In the genomic region with DNA sequence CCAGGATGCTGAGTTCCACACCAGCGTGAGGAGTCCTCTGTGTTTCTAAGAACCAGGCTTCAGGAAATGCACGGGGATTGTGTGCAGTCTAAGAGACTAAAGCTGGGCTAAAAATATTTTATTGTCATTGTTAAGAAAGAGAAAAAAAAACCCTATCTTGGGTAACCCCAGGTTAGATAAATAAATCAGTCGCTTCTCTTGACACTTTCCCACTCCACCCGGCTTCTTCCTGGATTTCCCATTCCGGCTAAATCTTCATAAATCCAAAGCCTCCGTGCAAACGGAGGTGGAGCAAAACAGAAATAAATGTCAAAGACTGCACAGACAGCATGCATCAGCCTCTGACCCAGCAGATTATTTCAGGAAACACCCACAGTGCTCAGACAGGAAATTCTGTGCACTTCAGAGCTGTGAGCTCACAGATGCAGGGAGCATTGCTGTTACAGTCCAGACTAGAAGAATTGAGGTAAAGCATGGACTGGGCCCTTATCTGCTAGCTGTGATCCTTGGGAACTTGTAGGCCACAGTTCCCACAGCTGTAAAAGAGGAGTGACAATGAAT, we compare ENCODE assay signal across 10 cellular contexts. TPM values are rescaled to one million over a fixed set of nuclear protein-coding genes. Genes with fewer than 3 reads are reported as not detected.
DNase-seq lines count a peak whose midpoint lies in the region; ATAC-seq, FAIRE-seq and TF ChIP-seq lines count a peak whose summit lies in the region.
"Had no signal": no experiment of that assay in that cellular context is flagged by ENCODE, and none has a peak within 500 bp of the region (broad histone marks: within the 10 kb centered on the region; RNA-seq: fewer than 3 reads in every experiment).

No MANE protein-coding gene starts in this region.

- TF ChIP-seq POLR2A in vagina (IDR thresholded peaks at IDR 0.05), result no peak

- no peaks in the 10 kb centered on the region for H3K36me3 ChIP-seq in CD8-positive, alpha-beta T cell (ENCODE audit: insufficient read depth, low read length)
- H3K36me3 ChIP-seq in vagina, result no peaks in the 10 kb centered on the region

- H3K4me3 Mint-ChIP-seq in CD8-positive, alpha-beta T cell, result peak overlapping the region; percentile 74
- peak overlapping the region; percentile 74 for H3K4me3 Mint-ChIP-seq in activated naive CD8-positive, alpha-beta T cell treated with anti-CD3 and anti-CD28 coated beads, Interleukin-2, amount 10 ng/mL, durations not matched to agents 7 days and 5 days

- H3K4me1 Mint-ChIP-seq in CD8-positive, alpha-beta T cell (ENCODE audit: low read depth), result peaks cover 51% of the 10 kb centered on the region
- peaks cover 36% of the 10 kb centered on the region for H3K4me1 Mint-ChIP-seq in activated naive CD8-positive, alpha-beta T cell treated with anti-CD3 and anti-CD28 coated beads, Interleukin-2, amount 10 ng/mL, durations not matched to agents 7 days and 5 days

- H3K27ac Mint-ChIP-seq in CD8-positive, alpha-beta T cell, result peak overlapping the region; percentile 83
- peak overlapping the region; percentile 89 for H3K27ac Mint-ChIP-seq in activated naive CD8-positive, alpha-beta T cell treated with anti-CD3 and anti-CD28 coated beads, Interleukin-2, amount 10 ng/mL, durations not matched to agents 7 days and 5 days

- no peaks in the 10 kb centered on the region for H3K27me3 Mint-ChIP-seq in CD8-positive, alpha-beta T cell (ENCODE audit: low read depth)
- H3K27me3 Mint-ChIP-seq in activated naive CD8-positive, alpha-beta T cell treated with anti-CD3 and anti-CD28 coated beads, Interleukin-2, amount 10 ng/mL, durations not matched to agents 7 days and 5 days, result no peaks in the 10 kb centered on the region

- intact Hi-C loops in CD8-positive, alpha-beta T cell (cut with DNase I, micrococcal nuclease), result loop anchor here in 1 of 2 experiments (2.0 to 10.0 kb wide), 2 partner anchors 109 to 683 kb away; partner anchors contain the start of genes GLUD1, SHLD2 and WAPL
- intact Hi-C loops in vagina (cut with DNase I), result no loop called here

- peaks cover 51% of the 10 kb centered on the region for H3K4me1 ChIP-seq in CD8-positive, alpha-beta T cell (ENCODE audit: insufficient read depth, low read length)
- H3K4me1 ChIP-seq in vagina, result peaks cover 11% of the 10 kb centered on the region

- H3K36me3 Mint-ChIP-seq in CD8-positive, alpha-beta T cell, result no peaks in the 10 kb centered on the region
- peaks cover 10% of the 10 kb centered on the region for H3K36me3 Mint-ChIP-seq in activated naive CD8-positive, alpha-beta T cell treated with anti-CD3 and anti-CD28 coated beads, Interleukin-2, amount 10 ng/mL, durations not matched to agents 7 days and 5 days

- DNase-seq in CD8-positive, alpha-beta T cell, result peak in 4 of 7 experiments; percentile 14 to 64 (median 28)
- DNase-seq in HTR-8/SVneo (ENCODE audit: insufficient read length, low spot score) (peak; percentile 60), left lobe of liver (ENCODE audit: low spot score) (no peak), vagina (ENCODE audit: extremely low spot score in 2 of 2) (no peak), NCI-H2107 (lab: John Stamatoyannopoulos, UW) (no peak), DMS53 treated with DMSO at 0.1 percent for 48 hours (lab: John Stamatoyannopoulos, UW; ENCODE audit: unreplicated experiment) (no peak)
- no peak for DNase-seq in activated naive CD8-positive, alpha-beta T cell treated with anti-CD3 and anti-CD28 coated beads, Interleukin-2, amount 10 ng/mL, durations not matched to agents 7 days and 5 days

- no peaks in the 10 kb centered on the region for H3K9me3 Mint-ChIP-seq in CD8-positive, alpha-beta T cell
- peaks cover 6% of the 10 kb centered on the region for H3K9me3 Mint-ChIP-seq in activated naive CD8-positive, alpha-beta T cell treated with anti-CD3 and anti-CD28 coated beads, Interleukin-2, amount 10 ng/mL, durations not matched to agents 7 days and 5 days

- CTCF ChIA-PET in CD8-positive, alpha-beta T cell (lab: Charles Lee), result interaction anchor here (1.0 to 4.5 kb wide), 2 partner anchors 10 to 174 kb away, joined by 3 to 61 read pairs; no protein-coding TSS in a partner anchor

- H3K4me3 ChIP-seq in CD8-positive, alpha-beta T cell (ENCODE audit: low read depth, low read length), result no peak overlapping the region
- H3K4me3 ChIP-seq in vagina, result no peak overlapping the region
- H3K4me3 ChIP-seq: K562 had no signal

- H3K9me3 ChIP-seq in CD8-positive, alpha-beta T cell (ENCODE audit: low read length), result no peaks in the 10 kb centered on the region
- no peaks in the 10 kb centered on the region for H3K9me3 ChIP-seq in vagina

- H3K27ac ChIP-seq in CD8-positive, alpha-beta T cell (ENCODE audit: low read depth, low read length), result peak overlapping the region; percentile 6
- H3K27ac ChIP-seq in vagina, result peak overlapping the region; percentile 11

- POLR2A ChIA-PET in CD8-positive, alpha-beta T cell (lab: Charles Lee), result interaction anchor here (0.6 to 4.1 kb wide), 3 partner anchors 11 to 204 kb away, joined by 4 to 56 read pairs (median 5); no protein-coding TSS in a partner anchor
- POLR2A ChIA-PET in activated naive CD8-positive, alpha-beta T cell treated with anti-CD3 and anti-CD28 coated beads, Interleukin-2, amount 10 ng/mL, durations not matched to agents 7 days and 5 days (lab: Charles Lee), result interaction anchor here (0.7 to 7.2 kb wide), 9 partner anchors 9 to 174 kb away, joined by 3 to 153 read pairs (median 4); partner anchors contain the start of gene WAPL

- no peak for TF ChIP-seq CTCF in CD8-positive, alpha-beta T cell (IDR thresholded peaks at IDR 0.05)
- TF ChIP-seq CTCF in vagina (IDR thresholded peaks at IDR 0.05), result no peak

- no peak for FAIRE-seq in HTR-8/SVneo (lab: Jason Lieb, UNC)
- FAIRE-seq: islet of Langerhans, K562 had no signal

- ATAC-seq in CD8-positive, alpha-beta T cell, result peak; percentile 54
- ATAC-seq in GM19452 (IDR thresholded peaks at IDR 0.05; ENCODE audit: unreplicated experiment) (peak; percentile 41), left lobe of liver (peak; percentile 81)
- peak; percentile 82 for ATAC-seq in activated naive CD8-positive, alpha-beta T cell treated with anti-CD3 and anti-CD28 coated beads, Interleukin-2, amount 10 ng/mL, durations not matched to agents 7 days and 5 days (ENCODE audit: low read depth)
- ATAC-seq: K562 had no signal

- H3K27me3 ChIP-seq in CD8-positive, alpha-beta T cell (ENCODE audit: insufficient read depth, low read length), result no peaks in the 10 kb centered on the region
- no peaks in the 10 kb centered on the region for H3K27me3 ChIP-seq in vagina

RNA-seq across cellular contexts. Expression of gene GRID1, which starts 44.8 kb away (rescaled TPM):
- not detected for total RNA-seq in CD8-positive, alpha-beta T cell
- not detected for total RNA-seq in activated naive CD8-positive, alpha-beta T cell treated with anti-CD3 and anti-CD28 coated beads, Interleukin-2, amount 10 ng/mL, durations not matched to agents 7 days and 5 days
- total RNA-seq in left lobe of liver, result 0.58 TPM
- 7.1 TPM for total RNA-seq in vagina

Comparison
In these comparisons a context has a peak if more than half of its experiments do, and no peak if none do; other contexts are left out.
1. DNase-seq: peak in CD8-positive, alpha-beta T cell (4 of 7) and HTR-8/SVneo (single experiment); none in activated naive CD8-positive, alpha-beta T cell treated with anti-CD3 and anti-CD28 coated beads, Interleukin-2, amount 10 ng/mL, durations not matched to agents 7 days and 5 days (single experiment), left lobe of liver (single experiment), vagina (0 of 2), NCI-H2107 (single experiment) and DMS53 treated with DMSO at 0.1 percent for 48 hours (single experiment).
2. Peak in every context shown above with its lines, with median percentiles within 50 percentile points of each other: ATAC-seq.